ENCODE assay signal across 30 cellular contexts in the genomic region with DNA sequence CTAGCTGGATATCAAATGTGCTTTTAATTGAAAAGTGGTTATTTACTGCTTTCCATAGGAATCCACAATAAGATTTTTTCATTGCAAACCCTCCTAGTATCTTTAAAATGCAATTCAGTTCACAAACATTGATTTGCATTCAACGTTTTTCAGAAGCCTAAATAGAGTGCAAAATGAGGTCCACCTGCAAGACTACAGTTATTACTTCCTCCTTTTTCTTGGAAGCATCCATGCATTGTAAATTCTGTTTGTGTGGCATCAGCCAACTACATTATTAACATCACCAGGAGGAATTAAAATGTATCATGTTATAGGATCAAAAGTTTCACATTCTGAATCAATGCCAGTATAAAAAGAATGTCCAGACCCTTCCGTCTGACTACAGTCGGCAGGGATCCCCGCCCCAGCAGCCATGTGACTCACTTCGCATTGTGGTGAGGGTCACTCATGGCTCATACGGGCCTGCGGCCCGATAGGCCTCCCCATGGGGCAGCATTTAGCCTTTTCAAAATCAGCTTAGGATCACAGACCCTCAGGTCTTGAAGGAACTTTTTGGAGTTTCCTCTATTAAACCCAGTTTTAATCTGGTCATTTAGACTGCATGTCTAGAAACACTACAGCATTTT. TPM values are rescaled to one million over a fixed set of nuclear protein-coding genes. Genes with fewer than 3 reads are reported as not detected.
"Had no signal": no experiment of that assay in that cellular context is flagged by ENCODE, and none has a peak within 500 bp of the region (broad histone marks: within the 10 kb centered on the region; RNA-seq: fewer than 3 reads in every experiment).

No MANE protein-coding gene starts in this region.

- H3K4me1 ChIP-seq: body of pancreas, esophagus squamous epithelium, parathyroid adenoma had no signal

- H3K36me3 Mint-ChIP-seq: activated naive CD4-positive, alpha-beta T cell treated with anti-CD3 and anti-CD28 coated beads, Interleukin-2, amount 50 U/mL, for 24 hours; mesothelial cell of epicardium; naive thymus-derived CD8-positive, alpha-beta T cell had no signal

- H3K27ac ChIP-seq: body of pancreas, epithelial cell of prostate, esophagus squamous epithelium, parathyroid adenoma, tibial nerve had no signal

- FAIRE-seq: colon, endometrium, kidney had no signal

- H3K4me1 Mint-ChIP-seq: activated CD4-positive, alpha-beta T cell treated with anti-CD3 and anti-CD28 coated beads, Interleukin-2, amount 10 ng/mL, durations not matched to agents 7 days and 5 days; activated naive CD4-positive, alpha-beta T cell treated with anti-CD3 and anti-CD28 coated beads, Interleukin-2, amount 50 U/mL, for 24 hours; activated naive CD8-positive, alpha-beta T cell treated with anti-CD3 and anti-CD28 coated beads, Interleukin-2, amount 50 U/mL, for 24 hours had no signal

- H3K27ac Mint-ChIP-seq: activated CD4-positive, alpha-beta T cell treated with anti-CD3 and anti-CD28 coated beads, Interleukin-2, amount 10 ng/mL, durations not matched to agents 7 days and 5 days; activated CD8-positive, alpha-beta T cell treated with anti-CD3 and anti-CD28 coated beads for 36 hours; activated naive CD4-positive, alpha-beta T cell treated with anti-CD3 and anti-CD28 coated beads, Interleukin-2, amount 50 U/mL, for 24 hours; activated naive CD8-positive, alpha-beta T cell treated with anti-CD3 and anti-CD28 coated beads, Interleukin-2, amount 50 U/mL, for 24 hours; activated T-helper 2 cell treated with anti-CD3 and anti-CD28 coated beads, Interferon-gamma antibody, Interleukin-2, Interleukin-4, amounts not matched to agents 10 μg/mL and 5 μg/mL and 100 μg/mL, durations not matched to agents 14 hours and 24 hours and 36 hours; mesothelial cell of epicardium; naive thymus-derived CD8-positive, alpha-beta T cell had no signal

- H3K9me3 ChIP-seq: body of pancreas, esophagus squamous epithelium, tibial nerve had no signal

- H3K27me3 ChIP-seq: body of pancreas, tibial nerve had no signal

- H3K27me3 Mint-ChIP-seq: activated CD4-positive, alpha-beta T cell treated with anti-CD3 and anti-CD28 coated beads, Interleukin-2, amount 10 ng/mL, durations not matched to agents 7 days and 5 days; activated naive CD4-positive, alpha-beta T cell treated with anti-CD3 and anti-CD28 coated beads, Interleukin-2, amount 50 U/mL, for 24 hours had no signal

- H2AFZ ChIP-seq: parathyroid adenoma had no signal

- DNase-seq: activated CD4-positive, alpha-beta T cell treated with anti-CD3 and anti-CD28 coated beads for 1 hour; activated CD4-positive, alpha-beta T cell treated with anti-CD3 and anti-CD28 coated beads, Interleukin-2, amount 10 ng/mL, durations not matched to agents 7 days and 5 days; activated CD8-positive, alpha-beta T cell treated with anti-CD3 and anti-CD28 coated beads for 36 hours; activated naive CD8-positive, alpha-beta T cell treated with anti-CD3 and anti-CD28 coated beads, Interleukin-2, amount 50 U/mL, for 24 hours; activated T-cell treated with anti-CD3 and anti-CD28 coated beads, Interleukin-2, amount 50 U/mL, for 4 hours; amygdala; body of pancreas; dermis blood vessel endothelial cell; effector CD4-positive, alpha-beta T cell; esophagus squamous epithelium; foreskin melanocyte; glutamatergic neuron; kidney; left colon; mammary epithelial cell; naive thymus-derived CD8-positive, alpha-beta T cell; occipital lobe; right cardiac atrium; stimulated activated CD4-positive, alpha-beta T cell treated with anti-CD3 and anti-CD28 coated beads, Interleukin-15, amount 100 ng/mL, for 24 hours; stimulated activated naive CD4-positive, alpha-beta T cell; T-helper 2 cell had no signal

- H3K9me3 Mint-ChIP-seq: activated CD4-positive, alpha-beta T cell treated with anti-CD3 and anti-CD28 coated beads, Interleukin-2, amount 10 ng/mL, durations not matched to agents 7 days and 5 days; activated CD8-positive, alpha-beta T cell treated with anti-CD3 and anti-CD28 coated beads for 36 hours; activated naive CD4-positive, alpha-beta T cell treated with anti-CD3 and anti-CD28 coated beads, Interleukin-2, amount 50 U/mL, for 24 hours; activated naive CD8-positive, alpha-beta T cell treated with anti-CD3 and anti-CD28 coated beads, Interleukin-2, amount 50 U/mL, for 24 hours; activated T-cell treated with anti-CD3 and anti-CD28 coated beads, Interleukin-2, amount 50 U/mL, for 4 hours; activated T-helper 2 cell treated with anti-CD3 and anti-CD28 coated beads, Interferon-gamma antibody, Interleukin-2, Interleukin-4, amounts not matched to agents 10 μg/mL and 5 μg/mL and 100 μg/mL, durations not matched to agents 14 hours and 24 hours and 36 hours; mesothelial cell of epicardium; naive thymus-derived CD8-positive, alpha-beta T cell; neural crest cell had no signal

- H3K9ac ChIP-seq: parathyroid adenoma had no signal

- H3K4me3 ChIP-seq: body of pancreas, esophagus squamous epithelium, tibial nerve had no signal

- H3K36me3 ChIP-seq: esophagus squamous epithelium, tibial nerve had no signal

- H3K79me2 ChIP-seq: parathyroid adenoma had no signal

- H3K4me3 Mint-ChIP-seq: activated CD4-positive, alpha-beta T cell treated with anti-CD3 and anti-CD28 coated beads, Interleukin-2, amount 10 ng/mL, durations not matched to agents 7 days and 5 days; activated CD8-positive, alpha-beta T cell treated with anti-CD3 and anti-CD28 coated beads for 36 hours; activated naive CD4-positive, alpha-beta T cell treated with anti-CD3 and anti-CD28 coated beads, Interleukin-2, amount 50 U/mL, for 24 hours; activated naive CD8-positive, alpha-beta T cell treated with anti-CD3 and anti-CD28 coated beads, Interleukin-2, amount 50 U/mL, for 24 hours; activated T-cell treated with anti-CD3 and anti-CD28 coated beads, Interleukin-2, amount 50 U/mL, for 4 hours; mesothelial cell of epicardium; naive thymus-derived CD8-positive, alpha-beta T cell; neural crest cell had no signal

RNA-seq across cellular contexts. Expression of a gene that starts 46.3 kb away (rescaled TPM):
- total RNA-seq: activated CD4-positive, alpha-beta T cell treated with anti-CD3 and anti-CD28 coated beads, Interleukin-2, amount 10 ng/mL, durations not matched to agents 7 days and 5 days; activated CD8-positive, alpha-beta T cell treated with anti-CD3 and anti-CD28 coated beads for 36 hours; activated T-cell treated with anti-CD3 and anti-CD28 coated beads, Interleukin-2, amount 50 U/mL, for 4 hours; activated T-helper 2 cell treated with anti-CD3 and anti-CD28 coated beads, Interferon-gamma antibody, Interleukin-2, Interleukin-4, amounts not matched to agents 10 μg/mL and 5 μg/mL and 100 μg/mL, durations not matched to agents 14 hours and 24 hours and 36 hours; body of pancreas; mammary epithelial cell; naive thymus-derived CD8-positive, alpha-beta T cell had no signal
